In the genomic region with DNA sequence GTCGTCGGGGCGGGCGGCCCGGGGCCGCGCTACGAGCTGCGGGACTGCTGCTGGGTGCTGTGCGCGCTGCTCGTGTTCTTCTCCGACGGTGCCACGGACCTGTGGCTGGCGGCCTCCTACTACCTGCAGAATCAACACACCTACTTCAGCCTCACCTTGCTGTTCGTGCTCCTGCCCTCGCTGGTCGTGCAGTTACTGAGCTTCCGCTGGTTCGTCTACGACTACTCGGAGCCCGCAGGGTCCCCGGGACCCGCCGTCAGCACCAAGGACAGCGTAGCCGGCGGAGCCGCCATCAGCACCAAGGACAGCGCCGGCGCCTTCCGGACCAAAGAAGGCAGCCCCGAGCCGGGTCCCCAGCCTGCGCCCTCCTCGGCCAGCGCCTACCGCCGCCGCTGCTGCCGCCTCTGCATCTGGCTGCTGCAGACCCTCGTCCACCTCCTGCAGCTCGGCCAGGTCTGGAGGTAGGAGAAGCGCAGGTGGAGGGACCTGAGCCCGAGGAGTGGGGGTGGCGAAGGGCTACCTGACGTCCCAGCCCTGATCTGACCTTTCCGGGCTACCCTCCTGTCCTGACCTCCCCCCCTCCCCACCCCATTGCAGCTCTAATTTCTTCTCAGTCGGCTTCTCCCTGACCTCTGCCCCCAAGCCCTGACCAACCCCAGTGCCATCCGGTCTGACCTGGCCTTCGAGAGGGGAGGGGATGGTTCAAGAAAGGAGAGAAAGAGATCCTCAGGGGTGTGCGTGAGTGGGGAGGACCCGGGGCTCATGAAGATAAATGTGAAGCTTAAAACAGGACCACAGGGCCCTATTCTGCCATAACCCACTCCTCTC, we compare ENCODE assay signal across 8 cellular contexts. TPM values are rescaled to one million over a fixed set of nuclear protein-coding genes. Genes with fewer than 3 reads are reported as not detected.
A peak's percentile ranks its signal among the peaks of the same experiment; 100 is the strongest.
DNase-seq lines count a peak whose midpoint lies in the region; ATAC-seq and TF ChIP-seq lines count a peak whose summit lies in the region.

No MANE protein-coding gene starts in this region.

- H3K9ac ChIP-seq in parathyroid adenoma, result no peak overlapping the region

- H3K4me1 ChIP-seq in CD8-positive, alpha-beta memory T cell (ENCODE audit: insufficient read depth, low read length), result no peaks in the 10 kb centered on the region
- peaks cover 0 to 12% (median 0%) of the 10 kb centered on the region in 12 donors for H3K4me1 ChIP-seq in heart left ventricle
- peaks cover 16% of the 10 kb centered on the region for H3K4me1 ChIP-seq in parathyroid adenoma

- H3K27me3 ChIP-seq in CD8-positive, alpha-beta memory T cell (ENCODE audit: insufficient read depth, low read length, poor library complexity, severe bottlenecking), result peaks cover 25% of the 10 kb centered on the region
- H3K27me3 ChIP-seq in heart left ventricle, result peaks cover 15 to 51% (median 23%) of the 10 kb centered on the region in 9 donors
- H3K27me3 ChIP-seq in parathyroid adenoma (ENCODE audit: control insufficient read depth, insufficient read depth, low read length), result peaks cover 4% of the 10 kb centered on the region

- H2AFZ ChIP-seq in parathyroid adenoma, result peak overlapping the region; percentile 68

- peak overlapping the region in 2 of 8 donors; percentile 55 to 61 for H3K27ac Mint-ChIP-seq in CD8-positive, alpha-beta memory T cell
- no peak overlapping the region for H3K27ac Mint-ChIP-seq in activated naive CD8-positive, alpha-beta T cell treated with anti-CD3 and anti-CD28 coated beads, Interleukin-2, amount 10 ng/mL, durations not matched to agents 7 days and 5 days
- H3K27ac Mint-ChIP-seq in type B pancreatic cell, result no peak overlapping the region

- POLR2A ChIA-PET in CD8-positive, alpha-beta memory T cell (lab: Charles Lee), result no interaction called here
- POLR2A ChIA-PET in activated naive CD8-positive, alpha-beta T cell treated with anti-CD3 and anti-CD28 coated beads, Interleukin-2, amount 10 ng/mL, durations not matched to agents 7 days and 5 days (lab: Charles Lee), result no interaction called here

- peaks cover 45 to 73% of the 10 kb centered on the region in 2 donors for H3K27me3 Mint-ChIP-seq in CD8-positive, alpha-beta memory T cell
- H3K27me3 Mint-ChIP-seq in activated naive CD8-positive, alpha-beta T cell treated with anti-CD3 and anti-CD28 coated beads, Interleukin-2, amount 10 ng/mL, durations not matched to agents 7 days and 5 days, result peaks cover 33% of the 10 kb centered on the region
- peaks cover 93% of the 10 kb centered on the region for H3K27me3 Mint-ChIP-seq in type B pancreatic cell

- H3K36me3 ChIP-seq in CD8-positive, alpha-beta memory T cell (ENCODE audit: insufficient read depth, low read length), result no peaks in the 10 kb centered on the region
- H3K36me3 ChIP-seq in heart left ventricle, result no peaks in the 10 kb centered on the region
- no peaks in the 10 kb centered on the region for H3K36me3 ChIP-seq in parathyroid adenoma (ENCODE audit: control insufficient read depth, insufficient read depth, low read length)

- H3K4me2 ChIP-seq in parathyroid adenoma (ENCODE audit: low read length), result no peak overlapping the region

- CTCF ChIA-PET in CD8-positive, alpha-beta memory T cell (lab: Charles Lee), result interaction anchor here (0.7 to 1.4 kb wide), 3 partner anchors 16 to 116 kb away, joined by 3 to 5 read pairs (median 3); a partner anchor contains a TSS

- H3K4me1 Mint-ChIP-seq in CD8-positive, alpha-beta memory T cell, result peaks cover 5 to 13% (median 8%) of the 10 kb centered on the region in 3 donors
- H3K4me1 Mint-ChIP-seq in activated naive CD8-positive, alpha-beta T cell treated with anti-CD3 and anti-CD28 coated beads, Interleukin-2, amount 10 ng/mL, durations not matched to agents 7 days and 5 days, result peaks cover 5% of the 10 kb centered on the region
- peaks cover 9% of the 10 kb centered on the region for H3K4me1 Mint-ChIP-seq in type B pancreatic cell (ENCODE audit: unreplicated experiment)

- no peaks in the 10 kb centered on the region for H3K9me3 ChIP-seq in CD8-positive, alpha-beta memory T cell (ENCODE audit: low read length)
- H3K9me3 ChIP-seq in heart left ventricle, result no peaks in the 10 kb centered on the region
- H3K9me3 ChIP-seq in parathyroid adenoma (ENCODE audit: control insufficient read depth, low read length), result no peaks in the 10 kb centered on the region

- no peak overlapping the region for H3K27ac ChIP-seq in CD8-positive, alpha-beta memory T cell (ENCODE audit: low read depth, low read length)
- no peak overlapping the region for H3K27ac ChIP-seq in heart left ventricle
- H3K27ac ChIP-seq in parathyroid adenoma, result peak overlapping the region; percentile 71

- H3K4me3 Mint-ChIP-seq in CD8-positive, alpha-beta memory T cell, result peak overlapping the region; percentile 73 to 87 (median 85)
- H3K4me3 Mint-ChIP-seq in activated naive CD8-positive, alpha-beta T cell treated with anti-CD3 and anti-CD28 coated beads, Interleukin-2, amount 10 ng/mL, durations not matched to agents 7 days and 5 days, result peak overlapping the region; percentile 87
- H3K4me3 Mint-ChIP-seq in type B pancreatic cell, result peak overlapping the region; percentile 90

- no peak for TF ChIP-seq CTCF in heart left ventricle (IDR thresholded peaks at IDR 0.05)
- no peak for TF ChIP-seq CTCF in parathyroid adenoma (IDR thresholded peaks at IDR 0.05)
- no peak for TF ChIP-seq CTCF in type B pancreatic cell (conservative IDR thresholded peaks at IDR 0.05)

- no peak overlapping the region for H3K4me3 ChIP-seq in CD8-positive, alpha-beta memory T cell (ENCODE audit: low read length)
- H3K4me3 ChIP-seq in heart left ventricle (peak overlapping the region in 3 of 12 donors; percentile 20 to 49 (median 22)), parathyroid adenoma (ENCODE audit: low read depth, low read length) (no peak overlapping the region)

- ATAC-seq in HG03175 (IDR thresholded peaks at IDR 0.05; ENCODE audit: unreplicated experiment), result peak; percentile 56
- ATAC-seq in activated naive CD8-positive, alpha-beta T cell treated with anti-CD3 and anti-CD28 coated beads, Interleukin-2, amount 10 ng/mL, durations not matched to agents 7 days and 5 days (ENCODE audit: low read depth), result peak; percentile 87
- peak; percentile 51 to 96 (median 93) for ATAC-seq in heart left ventricle
- no peak for ATAC-seq in HG03378 (IDR thresholded peaks at IDR 0.05; ENCODE audit: unreplicated experiment)

- H3K36me3 Mint-ChIP-seq in CD8-positive, alpha-beta memory T cell, result peaks cover 0 to 4% (median 0%) of the 10 kb centered on the region in 3 donors
- no peaks in the 10 kb centered on the region for H3K36me3 Mint-ChIP-seq in activated naive CD8-positive, alpha-beta T cell treated with anti-CD3 and anti-CD28 coated beads, Interleukin-2, amount 10 ng/mL, durations not matched to agents 7 days and 5 days
- no peaks in the 10 kb centered on the region for H3K36me3 Mint-ChIP-seq in type B pancreatic cell

- 2 to 8% (median 3%) methylated on average over 25 to 56 of the region's 56 CpGs for WGBS in heart left ventricle, 4 donors

- intact Hi-C loops in heart left ventricle (cut with DNase I), result no loop called here

- H3K79me2 ChIP-seq in parathyroid adenoma, result peaks cover 3% of the 10 kb centered on the region

- H3K9me3 Mint-ChIP-seq in CD8-positive, alpha-beta memory T cell, result peaks cover 0 to 4% (median 2%) of the 10 kb centered on the region in 5 donors
- H3K9me3 Mint-ChIP-seq in activated naive CD8-positive, alpha-beta T cell treated with anti-CD3 and anti-CD28 coated beads, Interleukin-2, amount 10 ng/mL, durations not matched to agents 7 days and 5 days, result no peaks in the 10 kb centered on the region
- no peaks in the 10 kb centered on the region for H3K9me3 Mint-ChIP-seq in type B pancreatic cell

- TF ChIP-seq POLR2A in heart left ventricle (IDR thresholded peaks at IDR 0.05), result no peak

- DNase-seq in CD8-positive, alpha-beta memory T cell, result peak; percentile 72 to 86 (median 79)
- DNase-seq in T-helper 1 cell, result peak; percentile 63 to 80 (median 72)
- peak; percentile 97 for DNase-seq in activated naive CD8-positive, alpha-beta T cell treated with anti-CD3 and anti-CD28 coated beads, Interleukin-2, amount 10 ng/mL, durations not matched to agents 7 days and 5 days
- peak; percentile 62 to 87 (median 74) for DNase-seq in heart left ventricle
- peak; percentile 99 for DNase-seq in type B pancreatic cell (ENCODE audit: extremely low spot score, unreplicated experiment)

RNA-seq across cellular contexts. Expression of a gene that starts 0.6 kb away (rescaled TPM):
- not detected for total RNA-seq in CD8-positive, alpha-beta memory T cell
- polyA plus RNA-seq in CD8-positive, alpha-beta memory T cell, result 0.02 TPM
- not detected for total RNA-seq in activated naive CD8-positive, alpha-beta T cell treated with anti-CD3 and anti-CD28 coated beads, Interleukin-2, amount 10 ng/mL, durations not matched to agents 7 days and 5 days
- not detected for total RNA-seq in heart left ventricle
- polyA plus RNA-seq in heart left ventricle, result not detected
- 4.2 and 4.9 TPM in 2 replicates for total RNA-seq in type B pancreatic cell (ENCODE audit: low replicate concordance)

RNA-seq across cellular contexts. Expression of a gene that starts 16.7 kb away (rescaled TPM):
- 10 to 100 TPM; 23.9 TPM for total RNA-seq in CD8-positive, alpha-beta memory T cell
- 22.4 TPM for polyA plus RNA-seq in CD8-positive, alpha-beta memory T cell
- total RNA-seq in activated naive CD8-positive, alpha-beta T cell treated with anti-CD3 and anti-CD28 coated beads, Interleukin-2, amount 10 ng/mL, durations not matched to agents 7 days and 5 days, result 10 to 100 TPM; 13.1 to 13.4 TPM
- total RNA-seq in heart left ventricle, result 10 to 100 TPM in 1 of 9 donors, 1 to 10 TPM in 8; 5.2 to 10.7 (median 7.3) TPM
- 10 to 100 TPM in 1 of 2 donors, 1 to 10 TPM in 1; 8.8 to 15.2 TPM for polyA plus RNA-seq in heart left ventricle
- 24.3 and 24.7 TPM in 2 replicates for total RNA-seq in type B pancreatic cell (ENCODE audit: low replicate concordance)

RNA-seq across cellular contexts. Expression of a gene that starts 41.7 kb away (rescaled TPM):
- total RNA-seq in CD8-positive, alpha-beta memory T cell, result not detected
- not detected for polyA plus RNA-seq in CD8-positive, alpha-beta memory T cell
- total RNA-seq in activated naive CD8-positive, alpha-beta T cell treated with anti-CD3 and anti-CD28 coated beads, Interleukin-2, amount 10 ng/mL, durations not matched to agents 7 days and 5 days, result not detected
- total RNA-seq in heart left ventricle (10 to 100 TPM in 3 of 9 donors, 1 to 10 TPM in 6; 3.4 to 14.8 (median 8.7) TPM), type B pancreatic cell (ENCODE audit: low replicate concordance) (0.19 and 0.63 TPM in 2 replicates)
- polyA plus RNA-seq in heart left ventricle, result 10 to 100 TPM; 11.4 to 12.5 TPM
